8 cellular contexts compared by ENCODE assay signal in the genomic region with DNA sequence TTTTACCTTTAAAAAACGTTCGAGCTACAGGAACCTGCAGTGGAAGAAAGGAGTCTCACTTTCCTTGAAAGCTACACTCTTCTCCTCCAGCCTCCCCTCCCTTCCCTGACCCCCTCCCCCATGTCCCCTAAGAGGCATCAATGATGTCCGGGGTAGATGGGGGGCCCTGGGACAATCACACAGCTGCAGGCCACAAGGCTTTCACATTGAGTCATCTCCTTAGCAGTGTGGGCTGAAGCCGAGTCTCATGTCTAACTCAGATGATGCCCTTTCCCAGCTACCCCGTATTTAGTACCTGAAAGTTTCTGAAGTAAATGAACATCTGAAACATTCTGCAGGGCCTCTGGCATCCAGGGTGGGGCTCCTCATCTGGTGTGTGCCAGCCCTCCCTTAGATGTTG. TPM values are rescaled to one million over a fixed set of nuclear protein-coding genes. Genes with fewer than 3 reads are reported as not detected.
DNase-seq lines count a peak whose midpoint lies in the region; ATAC-seq and TF ChIP-seq lines count a peak whose summit lies in the region.

No MANE protein-coding gene starts in this region.

- H4K20me1 ChIP-seq in hepatocyte (ENCODE audit: insufficient read depth, poor library complexity, severe bottlenecking) = no peaks in the 10 kb centered on the region

- peak; percentile 87 for ATAC-seq in HG03066 (IDR thresholded peaks at IDR 0.05; ENCODE audit: low read depth, unreplicated experiment)
- peak; percentile 95 for ATAC-seq in activated naive CD8-positive, alpha-beta T cell treated with anti-CD3 and anti-CD28 coated beads, Interleukin-2, amount 50 U/mL, for 24 hours
- ATAC-seq in aorta (ENCODE audit: low FRiP score) = no peak

- H3K27ac ChIP-seq in aorta (ENCODE audit: low read depth in 1 of 2, low read length in 2 of 2) (no peak overlapping the region), hepatocyte (no peak overlapping the region)

- H3K27ac Mint-ChIP-seq in activated naive CD8-positive, alpha-beta T cell treated with anti-CD3 and anti-CD28 coated beads, Interleukin-2, amount 50 U/mL, for 24 hours = no peak overlapping the region

- H3K4me2 ChIP-seq in hepatocyte = no peak overlapping the region

- peak; percentile 44 for DNase-seq in ELR (ENCODE audit: low read depth)
- DNase-seq in GM19240 (ENCODE audit: insufficient read length, low spot score) = peak; percentile 67
- peak; percentile 67 for DNase-seq in activated naive CD8-positive, alpha-beta T cell treated with anti-CD3 and anti-CD28 coated beads, Interleukin-2, amount 50 U/mL, for 24 hours
- no peak for DNase-seq in medulla oblongata (ENCODE audit: extremely low spot score)
- DNase-seq in aorta = no peak
- no peak for DNase-seq in NCI-H446 treated with DMSO at 0.1 percent for 48 hours (lab: John Stamatoyannopoulos, UW)
- no peak for DNase-seq in hepatocyte (ENCODE audit: low spot score)

- intact Hi-C loops in aorta (cut with DNase I) = no loop called here

- no peaks in the 10 kb centered on the region for H3K27me3 ChIP-seq in aorta (ENCODE audit: control insufficient read depth in 1 of 2, insufficient read depth in 2 of 2, low read length in 1 of 2)
- no peaks in the 10 kb centered on the region for H3K27me3 ChIP-seq in hepatocyte

- no peaks in the 10 kb centered on the region for H3K9me3 ChIP-seq in aorta (ENCODE audit: control insufficient read depth, low read length)
- H3K9me3 ChIP-seq in hepatocyte (ENCODE audit: low read depth) = no peaks in the 10 kb centered on the region

- 32 to 40% methylated on average over 5 of the region's 5 CpGs for WGBS in aorta, 2 donors
- 65% methylated on average over 5 of the region's 5 CpGs for WGBS in hepatocyte (ENCODE audit: low lambda C conversion rate, missing lambda C conversion rate)

- H3K4me3 ChIP-seq in aorta (ENCODE audit: low read length in 2 of 2) (no peak overlapping the region), hepatocyte (no peak overlapping the region)

- peaks cover 0 to 3% of the 10 kb centered on the region in 2 donors for H3K36me3 ChIP-seq in aorta (ENCODE audit: control insufficient read depth in 1 of 2, insufficient read depth in 2 of 2, low read length in 1 of 2)
- H3K36me3 ChIP-seq in hepatocyte (replicated peaks; ENCODE audit: insufficient read depth, low read depth) = no peaks in the 10 kb centered on the region

- no peaks in the 10 kb centered on the region for H3K79me2 ChIP-seq in hepatocyte

- H3K9me2 ChIP-seq in hepatocyte (replicated peaks; ENCODE audit: insufficient read depth) = no peaks in the 10 kb centered on the region

- peaks cover 54% of the 10 kb centered on the region for H3K4me1 Mint-ChIP-seq in activated naive CD8-positive, alpha-beta T cell treated with anti-CD3 and anti-CD28 coated beads, Interleukin-2, amount 50 U/mL, for 24 hours

- no peak overlapping the region for H2AFZ ChIP-seq in hepatocyte

- H3K4me3 Mint-ChIP-seq in activated naive CD8-positive, alpha-beta T cell treated with anti-CD3 and anti-CD28 coated beads, Interleukin-2, amount 50 U/mL, for 24 hours = no peak overlapping the region

- TF ChIP-seq CTCF in hepatocyte (IDR thresholded peaks at IDR 0.05; ENCODE audit: poor library complexity) = no peak

- H3K27me3 Mint-ChIP-seq in activated naive CD8-positive, alpha-beta T cell treated with anti-CD3 and anti-CD28 coated beads, Interleukin-2, amount 50 U/mL, for 24 hours = peaks cover 25% of the 10 kb centered on the region

- no peaks in the 10 kb centered on the region for H3K9me3 Mint-ChIP-seq in activated naive CD8-positive, alpha-beta T cell treated with anti-CD3 and anti-CD28 coated beads, Interleukin-2, amount 50 U/mL, for 24 hours

- H3K4me1 ChIP-seq in aorta (ENCODE audit: control insufficient read depth in 1 of 2, insufficient read depth in 2 of 2, low read length in 2 of 2) = no peaks in the 10 kb centered on the region
- H3K4me1 ChIP-seq in hepatocyte (ENCODE audit: insufficient read depth) = no peaks in the 10 kb centered on the region

- H3K36me3 Mint-ChIP-seq in activated naive CD8-positive, alpha-beta T cell treated with anti-CD3 and anti-CD28 coated beads, Interleukin-2, amount 50 U/mL, for 24 hours (ENCODE audit: low read depth) = no peaks in the 10 kb centered on the region

RNA-seq across cellular contexts. Expression of gene GPR25, which starts 6.3 kb away (rescaled TPM):
- total RNA-seq in aorta (not detected), hepatocyte (not detected in 2 replicates)
- polyA plus RNA-seq in aorta (not detected), hepatocyte (not detected in 2 replicates)

RNA-seq across cellular contexts. Expression of gene INAVA, which starts 28.2 kb away (rescaled TPM):
- total RNA-seq in aorta (under 1 TPM; 0.36 to 0.45 TPM), hepatocyte (40.5 and 51.0 TPM in 2 replicates)
- polyA plus RNA-seq in aorta (10 to 100 TPM in 1 of 2 donors, under 1 TPM in 1; 0.46 to 23.3 TPM), hepatocyte (60.8 and 79.7 TPM in 2 replicates)

Comparison
In these comparisons a context has a peak if more than half of its experiments do, and no peak if none do; other contexts are left out.
1. DNase-seq: peak in ELR (single experiment), GM19240 (single experiment) and activated naive CD8-positive, alpha-beta T cell treated with anti-CD3 and anti-CD28 coated beads, Interleukin-2, amount 50 U/mL, for 24 hours (single experiment); none in medulla oblongata (single experiment), aorta (0 of 2), NCI-H446 treated with DMSO at 0.1 percent for 48 hours (single experiment) and hepatocyte (single experiment).
2. RNA of gene INAVA, which starts 28.2 kb away (total RNA-seq): 40.5 to 51.0 TPM in hepatocyte; 0.36 to 0.45 TPM in aorta; every median in the first group is over 10 times any median in the second.